Comparison of ENCODE assay signal across 8 cellular contexts in genomic region chr3:141737828-141738635, GRCh38. TPM values are rescaled to one million over a fixed set of nuclear protein-coding genes. Genes with fewer than 3 reads are reported as not detected.
DNase-seq lines count a peak whose midpoint lies in the region; ATAC-seq and TF ChIP-seq lines count a peak whose summit lies in the region.

TSS of gene RNF7 (plus strand) at chr3:141738298. CDS start at chr3:141738342, 44 bp downstream.

- TF ChIP-seq CTCF in GM10266 (IDR thresholded peaks at IDR 0.05; ENCODE audit: control insufficient read depth, insufficient read depth, low read depth, missing control alignments): peak; percentile 92
- TF ChIP-seq CTCF in SK-N-SH (IDR thresholded peaks at IDR 0.05): peak; percentile 77

- peaks cover 13 to 15% of the 10 kb centered on the region in 2 experiments; a peak in 3 of 4 replicates for H3K4me1 ChIP-seq in SK-N-SH (ENCODE audit: control insufficient read depth in 1 of 2, insufficient read depth in 2 of 2, low read depth in 1 of 2, low read length in 1 of 2)

- no peaks in the 10 kb centered on the region for H3K27me3 ChIP-seq in SK-N-SH (ENCODE audit: insufficient read depth)

- peak within 1 kb of the TSS; percentile 83 to 92 for H3K27ac ChIP-seq in SK-N-SH (ENCODE audit: low read depth in 2 of 2, low read length in 1 of 2)
- H3K27ac ChIP-seq in temporal lobe (ENCODE audit: low read depth, low read length): peak within 1 kb of the TSS; percentile 77

- no peaks in the 10 kb centered on the region for H3K9me3 ChIP-seq in SK-N-SH

- H3K4me3 ChIP-seq in SK-N-SH (ENCODE audit: low read depth in 2 of 2, low read length in 1 of 2): peak within 1 kb of the TSS; percentile 96 to 97

- no peaks in the 10 kb centered on the region for H3F3A ChIP-seq in SK-N-SH (replicated peaks; ENCODE audit: insufficient read depth)

- DNase-seq in GM10266 (ENCODE audit: extremely low spot score) (peak; percentile 93), NCI-H1048 (lab: John Stamatoyannopoulos, UW) (peak; percentile 73), SK-N-SH (peak; percentile 98), globus pallidus (ENCODE audit: low spot score) (peak; percentile 94), occipital lobe (lab: John Stamatoyannopoulos, UW) (peak; percentile 92)
- peak; percentile 98 for DNase-seq in activated naive CD4-positive, alpha-beta T cell treated with anti-CD3 and anti-CD28 coated beads, Interleukin-2, amount 50 U/mL, for 16 hours

- peak within 1 kb of the TSS; percentile 73 for H3K4me2 ChIP-seq in SK-N-SH

- no peaks in the 10 kb centered on the region for H3K9me2 ChIP-seq in SK-N-SH

- 0% methylated on average over 13 of the region's 65 CpGs for WGBS in SK-N-SH (ENCODE audit: low lambda C conversion rate)

- H3K9ac ChIP-seq in SK-N-SH: peak within 1 kb of the TSS; percentile 98

- 0 out of 4 replicates have a peak, but pooled peaks of 1 of the 2 experiments have one; percentile 29 for TF ChIP-seq EP300 in SK-N-SH (IDR thresholded peaks at IDR 0.05; ENCODE audit: borderline replicate concordance in 1 of 2, low read depth in 1 of 2, low read length in 1 of 2)

- H3K36me3 ChIP-seq in SK-N-SH (replicated peaks in 1 of 2; ENCODE audit: control insufficient read depth in 1 of 2, insufficient read depth in 2 of 2, low read length in 1 of 2): peaks cover 9 to 15% of the 10 kb centered on the region in 2 experiments

- peak; percentile 92 for ATAC-seq in HG02588 (IDR thresholded peaks at IDR 0.05; ENCODE audit: unreplicated experiment)

- H4K20me1 ChIP-seq in SK-N-SH (ENCODE audit: insufficient read depth): peaks cover 19% of the 10 kb centered on the region; the same call in 1 of the 2 replicates

- peak; percentile 75 for TF ChIP-seq RAD21 in SK-N-SH (IDR thresholded peaks at IDR 0.05; ENCODE audit: low read length)

- H3K79me2 ChIP-seq in SK-N-SH (ENCODE audit: insufficient read depth): peaks cover 49% of the 10 kb centered on the region

- CTCF ChIA-PET in SK-N-SH (lab: Yijun Ruan, JAX): interaction anchor here (0.6 to 5.7 kb wide), 35 partner anchors 9 to 569 kb away, joined by 3 to 45 read pairs (median 4); partner anchors contain the start of genes ATP1B3 and GRK7

- H2AFZ ChIP-seq in SK-N-SH (ENCODE audit: low read depth): peak within 1 kb of the TSS; percentile 96

- POLR2A ChIA-PET in SK-N-SH (lab: Yijun Ruan, JAX): interaction anchor here (0.6 to 1.7 kb wide), 3 partner anchors 11 to 139 kb away, joined by 3 to 9 read pairs (median 3); partner anchors contain the start of gene ATP1B3

TF ChIP-seq in SK-N-SH, 30 proteins besides CTCF, POLR2A, EP300 and RAD21 (continues in another document):
- TF ChIP-seq USF1 (IDR thresholded peaks at IDR 0.05; ENCODE audit: borderline replicate concordance, low read depth) (peak; percentile 32), POLR2AphosphoS5 (IDR thresholded peaks at IDR 0.05; ENCODE audit: low read depth, low read length) (peak; percentile 88), ELF1 (IDR thresholded peaks at IDR 0.05) (peak; percentile 55), RCOR1 (IDR thresholded peaks at IDR 0.05; ENCODE audit: low read length) (peak; percentile 37; the same call in 1 of the 2 replicates), FOXM1 (IDR thresholded peaks at IDR 0.05; ENCODE audit: low read depth) (no peak), SIN3A (IDR thresholded peaks at IDR 0.05; ENCODE audit: borderline replicate concordance, low read depth, low read length) (peak; percentile 69; the same call in 1 of the 2 replicates), YY1 (IDR thresholded peaks at IDR 0.05; ENCODE audit: low read depth) (peak; percentile 87), MXI1 (IDR thresholded peaks at IDR 0.05; ENCODE audit: low read depth, low read length) (peak; percentile 48; the same call in 1 of the 2 replicates), USF2 (IDR thresholded peaks at IDR 0.05; ENCODE audit: borderline replicate concordance, low read depth, low read length) (no peak), RFX5 (IDR thresholded peaks at IDR 0.05; ENCODE audit: low read length) (peak; percentile 86), TAF1 (IDR thresholded peaks at IDR 0.05; ENCODE audit: borderline replicate concordance, low read depth, low read length) (peak; percentile 68), SMC3 (IDR thresholded peaks at IDR 0.05; ENCODE audit: low read depth, low read length) (peak; percentile 48), REST (IDR thresholded peaks at IDR 0.05; ENCODE audit: low read depth, low read length) (peak; percentile 22; the same call in 1 of the 2 replicates)
- TF ChIP-seq, protein P1, sequence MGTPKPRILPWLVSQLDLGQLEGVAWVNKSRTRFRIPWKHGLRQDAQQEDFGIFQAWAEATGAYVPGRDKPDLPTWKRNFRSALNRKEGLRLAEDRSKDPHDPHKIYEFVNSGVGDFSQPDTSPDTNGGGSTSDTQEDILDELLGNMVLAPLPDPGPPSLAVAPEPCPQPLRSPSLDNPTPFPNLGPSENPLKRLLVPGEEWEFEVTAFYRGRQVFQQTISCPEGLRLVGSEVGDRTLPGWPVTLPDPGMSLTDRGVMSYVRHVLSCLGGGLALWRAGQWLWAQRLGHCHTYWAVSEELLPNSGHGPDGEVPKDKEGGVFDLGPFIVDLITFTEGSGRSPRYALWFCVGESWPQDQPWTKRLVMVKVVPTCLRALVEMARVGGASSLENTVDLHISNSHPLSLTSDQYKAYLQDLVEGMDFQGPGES (IDR thresholded peaks at IDR 0.05; ENCODE audit: low read depth, low read length): peak; percentile 39; the same call in 1 of the 2 replicates
- TF ChIP-seq, protein P2, sequence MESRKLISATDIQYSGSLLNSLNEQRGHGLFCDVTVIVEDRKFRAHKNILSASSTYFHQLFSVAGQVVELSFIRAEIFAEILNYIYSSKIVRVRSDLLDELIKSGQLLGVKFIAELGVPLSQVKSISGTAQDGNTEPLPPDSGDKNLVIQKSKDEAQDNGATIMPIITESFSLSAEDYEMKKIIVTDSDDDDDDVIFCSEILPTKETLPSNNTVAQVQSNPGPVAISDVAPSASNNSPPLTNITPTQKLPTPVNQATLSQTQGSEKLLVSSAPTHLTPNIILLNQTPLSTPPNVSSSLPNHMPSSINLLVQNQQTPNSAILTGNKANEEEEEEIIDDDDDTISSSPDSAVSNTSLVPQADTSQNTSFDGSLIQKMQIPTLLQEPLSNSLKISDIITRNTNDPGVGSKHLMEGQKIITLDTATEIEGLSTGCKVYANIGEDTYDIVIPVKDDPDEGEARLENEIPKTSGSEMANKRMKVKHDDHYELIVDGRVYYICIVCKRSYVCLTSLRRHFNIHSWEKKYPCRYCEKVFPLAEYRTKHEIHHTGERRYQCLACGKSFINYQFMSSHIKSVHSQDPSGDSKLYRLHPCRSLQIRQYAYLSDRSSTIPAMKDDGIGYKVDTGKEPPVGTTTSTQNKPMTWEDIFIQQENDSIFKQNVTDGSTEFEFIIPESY (IDR thresholded peaks at IDR 0.05; ENCODE audit: borderline replicate concordance, low read depth): no peak
- TF ChIP-seq, protein P3, sequence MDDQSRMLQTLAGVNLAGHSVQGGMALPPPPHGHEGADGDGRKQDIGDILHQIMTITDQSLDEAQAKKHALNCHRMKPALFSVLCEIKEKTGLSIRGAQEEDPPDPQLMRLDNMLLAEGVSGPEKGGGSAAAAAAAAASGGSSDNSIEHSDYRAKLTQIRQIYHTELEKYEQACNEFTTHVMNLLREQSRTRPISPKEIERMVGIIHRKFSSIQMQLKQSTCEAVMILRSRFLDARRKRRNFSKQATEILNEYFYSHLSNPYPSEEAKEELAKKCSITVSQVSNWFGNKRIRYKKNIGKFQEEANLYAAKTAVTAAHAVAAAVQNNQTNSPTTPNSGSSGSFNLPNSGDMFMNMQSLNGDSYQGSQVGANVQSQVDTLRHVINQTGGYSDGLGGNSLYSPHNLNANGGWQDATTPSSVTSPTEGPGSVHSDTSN (IDR thresholded peaks at IDR 0.05): no peak

RNA-seq across cellular contexts. Expression of gene RNF7, which starts in this region (rescaled TPM):
- polyA plus RNA-seq in SK-N-SH (2012; rRNA removed): 77.1 and 119 TPM in 2 replicates
- polyA plus RNA-seq in SK-N-SH (2012; cell fraction: cytosol; rRNA removed): 128 and 145 TPM in 2 replicates
- 21.7 and 28.3 TPM in 2 replicates for polyA plus RNA-seq in SK-N-SH (2012; cell fraction: nucleus; rRNA removed)
- total RNA-seq in occipital lobe (31.0 TPM), temporal lobe (18.4 TPM)

Comparison
In these comparisons a context has a peak if more than half of its experiments do, and no peak if none do; other contexts are left out.
1. Peak in every context shown above with its lines: DNase-seq, ATAC-seq, H3K4me3 ChIP-seq and H3K27ac ChIP-seq.